11 cellular contexts compared by ENCODE assay signal in the genomic region with DNA sequence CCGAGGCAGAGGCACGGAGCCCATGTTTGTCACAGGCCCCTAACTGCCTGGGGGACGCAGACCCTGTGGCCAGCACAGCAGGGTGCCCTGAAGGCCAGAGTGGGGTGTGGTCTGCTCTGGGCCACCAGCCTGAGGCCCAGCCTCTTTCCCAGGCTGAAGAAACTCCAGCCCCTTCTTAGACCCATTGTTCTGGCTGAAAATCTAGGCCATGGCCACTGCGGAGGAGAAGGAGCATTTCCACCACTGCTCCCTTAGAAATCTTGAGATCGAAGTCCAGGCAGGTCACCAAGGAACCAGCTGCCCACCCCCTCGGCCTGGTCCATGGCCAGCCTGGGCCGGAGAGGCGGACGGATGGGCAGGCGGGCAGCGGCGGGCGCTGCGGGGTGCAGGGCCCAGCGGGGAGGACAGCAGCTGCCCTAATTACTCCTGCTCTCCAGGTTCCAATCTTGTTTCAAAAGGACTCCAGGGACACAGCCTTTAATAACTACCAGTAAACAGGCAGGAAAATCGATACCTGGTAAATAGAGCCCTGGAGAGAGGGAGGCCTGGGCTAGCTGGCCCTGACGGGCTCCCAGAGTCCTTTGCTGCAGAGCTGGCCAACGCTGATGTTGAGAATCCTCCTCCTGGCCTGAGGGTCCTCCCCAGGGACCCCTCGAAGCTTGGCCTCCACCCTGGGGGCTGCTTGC. TPM values are rescaled to one million over a fixed set of nuclear protein-coding genes. Genes with fewer than 3 reads are reported as not detected.
DNase-seq lines count a peak whose midpoint lies in the region; ATAC-seq and TF ChIP-seq lines count a peak whose summit lies in the region.
"Had no signal": no experiment of that assay in that cellular context is flagged by ENCODE, and none has a peak within 500 bp of the region (broad histone marks: within the 10 kb centered on the region; RNA-seq: fewer than 3 reads in every experiment).

No MANE protein-coding gene starts in this region.

- peaks cover 44% of the 10 kb centered on the region for H4K20me1 ChIP-seq in neural progenitor cell (ENCODE audit: low read depth)

- no peaks in the 10 kb centered on the region for H3K79me2 ChIP-seq in neural progenitor cell (ENCODE audit: low read depth)

- ATAC-seq in HG02870 (IDR thresholded peaks at IDR 0.05; ENCODE audit: unreplicated experiment) (no peak), HG02798 (IDR thresholded peaks at IDR 0.05; ENCODE audit: poor library complexity, unreplicated experiment) (no peak), HG03565 (IDR thresholded peaks at IDR 0.05; ENCODE audit: unreplicated experiment) (no peak)

- peaks cover 24% of the 10 kb centered on the region for H3K27me3 ChIP-seq in neural progenitor cell

- H3F3A ChIP-seq in neural progenitor cell (ENCODE audit: low read depth) = no peaks in the 10 kb centered on the region

- H3K4me2 ChIP-seq in neural progenitor cell = no peak overlapping the region

- TF ChIP-seq CTCF in neural progenitor cell (IDR thresholded peaks at IDR 0.05) = no peak

- H2AFZ ChIP-seq in neural progenitor cell (replicated peaks) = no peak overlapping the region

- no peak overlapping the region for H3K4me3 ChIP-seq in neural progenitor cell

- no peak overlapping the region for H3K9ac ChIP-seq in neural progenitor cell

- peak overlapping the region; percentile 22 for H3K27ac Mint-ChIP-seq in neural progenitor cell
- H3K27ac Mint-ChIP-seq: activated naive CD8-positive, alpha-beta T cell treated with anti-CD3 and anti-CD28 coated beads, Interleukin-2, amount 10 ng/mL, durations not matched to agents 7 days and 5 days; mesothelial cell of epicardium had no signal

- peaks cover 8% of the 10 kb centered on the region for H3K4me1 ChIP-seq in neural progenitor cell

- no peaks in the 10 kb centered on the region for H3K9me3 ChIP-seq in neural progenitor cell (ENCODE audit: low read depth)

- H3K4me3 Mint-ChIP-seq in neural progenitor cell = no peak overlapping the region
- H3K4me3 Mint-ChIP-seq: activated naive CD8-positive, alpha-beta T cell treated with anti-CD3 and anti-CD28 coated beads, Interleukin-2, amount 10 ng/mL, durations not matched to agents 7 days and 5 days; mesothelial cell of epicardium had no signal

- no peaks in the 10 kb centered on the region for H3K36me3 ChIP-seq in neural progenitor cell

- H3K27ac ChIP-seq in neural progenitor cell = no peak overlapping the region

- DNase-seq in DMS153 (lab: John Stamatoyannopoulos, UW) (peak; percentile 80), NCI-H2029 (lab: John Stamatoyannopoulos, UW) (peak; percentile 22), anterior cingulate cortex (lab: John Stamatoyannopoulos, UW) (peak in 53 of 58 donors; percentile 11 to 97 (median 74)), neural progenitor cell (ENCODE audit: low spot score) (peak; percentile 18)
- no peak for DNase-seq in stimulated activated CD8-positive, alpha-beta memory T cell treated with anti-CD3 and anti-CD28 coated beads, Interleukin-4, amount 100 ng/mL, for 48 hours
- DNase-seq: activated naive CD8-positive, alpha-beta T cell treated with anti-CD3 and anti-CD28 coated beads, Interleukin-2, amount 10 ng/mL, durations not matched to agents 7 days and 5 days; GDM1 had no signal

- H3K36me3 Mint-ChIP-seq in neural progenitor cell = no peaks in the 10 kb centered on the region
- H3K36me3 Mint-ChIP-seq: activated naive CD8-positive, alpha-beta T cell treated with anti-CD3 and anti-CD28 coated beads, Interleukin-2, amount 10 ng/mL, durations not matched to agents 7 days and 5 days; mesothelial cell of epicardium had no signal

- H3K4me1 Mint-ChIP-seq in neural progenitor cell = peaks cover 20% of the 10 kb centered on the region
- H3K4me1 Mint-ChIP-seq: mesothelial cell of epicardium had no signal

- H3K9me3 Mint-ChIP-seq in neural progenitor cell = no peaks in the 10 kb centered on the region
- H3K9me3 Mint-ChIP-seq: activated naive CD8-positive, alpha-beta T cell treated with anti-CD3 and anti-CD28 coated beads, Interleukin-2, amount 10 ng/mL, durations not matched to agents 7 days and 5 days; mesothelial cell of epicardium had no signal

- peaks cover 20% of the 10 kb centered on the region for H3K27me3 Mint-ChIP-seq in neural progenitor cell (ENCODE audit: insufficient read depth, low read depth)

RNA-seq across cellular contexts. Expression of a gene that starts 15.0 kb away (rescaled TPM):
- total RNA-seq in neural progenitor cell (ENCODE audit: low replicate concordance) = 0.49 and 5.2 TPM in 2 replicates
